33 cellular contexts compared by ENCODE assay signal in the genomic region with DNA sequence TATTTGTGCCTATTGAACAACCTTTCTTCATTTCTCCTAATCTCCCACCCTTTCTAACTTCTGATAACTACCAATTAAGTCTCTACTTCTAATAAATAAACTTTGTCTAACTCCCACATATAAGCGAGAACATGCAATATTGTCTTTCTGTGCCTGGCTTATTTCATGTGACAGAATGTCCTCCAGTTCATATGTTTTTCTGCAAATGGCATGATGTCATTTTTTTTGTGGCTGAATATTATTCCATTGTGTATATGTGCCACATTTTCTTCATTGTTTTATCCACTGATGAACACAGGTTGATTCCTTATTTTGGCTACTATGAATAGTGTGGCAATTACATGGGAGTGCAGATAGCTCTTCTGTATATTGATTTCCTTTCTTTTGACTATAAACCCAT.
"Had no signal": no experiment of that assay in that cellular context is flagged by ENCODE, and none has a peak within 500 bp of the region (broad histone marks: within the 10 kb centered on the region; RNA-seq: fewer than 3 reads in every experiment).

No MANE protein-coding gene starts in this region.

- H3K9me3 ChIP-seq: adrenal gland, ascending aorta, body of pancreas, breast epithelium had no signal

- ATAC-seq: activated naive CD4-positive, alpha-beta T cell treated with anti-CD3 and anti-CD28 coated beads, Interleukin-2, amount 50 U/mL, for 72 hours; activated naive CD8-positive, alpha-beta T cell treated with anti-CD3 and anti-CD28 coated beads, Interleukin-2, amount 50 U/mL, for 24 hours; activated T-cell treated with anti-CD3 and anti-CD28 coated beads, Interleukin-2, amount 50 U/mL, for 4 hours; activated T-cell treated with anti-CD3 and anti-CD28 coated beads, Interleukin-2, amount 50 U/mL, for 72 hours; activated T-helper 17 cell treated with anti-CD3 and anti-CD28 coated beads, Interleukin-2, amount 50 U/mL, for 72 hours; body of pancreas had no signal

- H3K27me3 ChIP-seq: adrenal gland, ascending aorta, body of pancreas, brain microvascular endothelial cell, breast epithelium, cardiac muscle cell had no signal

- H3K27ac ChIP-seq: adrenal gland, ascending aorta, body of pancreas, brain microvascular endothelial cell, breast epithelium, cardiac muscle cell had no signal

- H3K4me1 ChIP-seq: adrenal gland, ascending aorta, body of pancreas, breast epithelium had no signal

- H3K36me3 ChIP-seq: adrenal gland, ascending aorta, brain microvascular endothelial cell, breast epithelium, cardiac muscle cell had no signal

- H3K4me3 ChIP-seq: adrenal gland, ascending aorta, body of pancreas, breast epithelium, cardiac muscle cell had no signal

- DNase-seq: activated effector memory CD4-positive, alpha-beta T cell treated with anti-CD3 and anti-CD28 coated beads, Interleukin-2, amount 50 U/mL, for 16 hours; activated effector memory CD4-positive, alpha-beta T cell treated with Interleukin-2 at 50 U/mL for 16 hours; activated gamma-delta T cell; activated gamma-delta T cell treated with Interleukin-2 at 50 U/mL for 16 hours; activated naive CD4-positive, alpha-beta T cell; activated naive CD4-positive, alpha-beta T cell treated with anti-CD3 and anti-CD28 coated beads for 36 hours; activated naive CD4-positive, alpha-beta T cell treated with anti-CD3 and anti-CD28 coated beads, Interleukin-2, amount 10 ng/mL, durations not matched to agents 7 days and 5 days; activated naive CD4-positive, alpha-beta T cell treated with anti-CD3 and anti-CD28 coated beads, Interleukin-2, amount 50 U/mL, for 16 hours; activated naive CD4-positive, alpha-beta T cell treated with Interleukin-2 at 50 U/mL for 16 hours; activated naive CD8-positive, alpha-beta T cell treated with anti-CD3 and anti-CD28 coated beads for 36 hours; activated naive CD8-positive, alpha-beta T cell treated with anti-CD3 and anti-CD28 coated beads, Interleukin-2, amount 10 ng/mL, durations not matched to agents 7 days and 5 days; activated naive CD8-positive, alpha-beta T cell treated with anti-CD3 and anti-CD28 coated beads, Interleukin-2, amount 50 U/mL, for 24 hours; activated T-cell treated with anti-CD3 and anti-CD28 coated beads, Interleukin-2, amount 50 U/mL, for 24 hours; activated T-cell treated with anti-CD3 and anti-CD28 coated beads, Interleukin-2, amount 50 U/mL, for 4 hours; activated T-cell treated with anti-CD3 and anti-CD28 coated beads, Interleukin-2, amount 50 U/mL, for 48 hours; activated T-cell treated with anti-CD3 and anti-CD28 coated beads, Interleukin-2, amount 50 U/mL, for 72 hours; adrenal gland; amniotic stem cell; amygdala; anterior cingulate cortex; aorta; body of pancreas; brain microvascular endothelial cell; caudate nucleus; central memory CD4-positive, alpha-beta T cell; cerebellar nuclear complex had no signal

- FAIRE-seq: astrocyte, bronchial epithelial cell had no signal
